ENCODE assay signal across 21 cellular contexts in the genomic region with DNA sequence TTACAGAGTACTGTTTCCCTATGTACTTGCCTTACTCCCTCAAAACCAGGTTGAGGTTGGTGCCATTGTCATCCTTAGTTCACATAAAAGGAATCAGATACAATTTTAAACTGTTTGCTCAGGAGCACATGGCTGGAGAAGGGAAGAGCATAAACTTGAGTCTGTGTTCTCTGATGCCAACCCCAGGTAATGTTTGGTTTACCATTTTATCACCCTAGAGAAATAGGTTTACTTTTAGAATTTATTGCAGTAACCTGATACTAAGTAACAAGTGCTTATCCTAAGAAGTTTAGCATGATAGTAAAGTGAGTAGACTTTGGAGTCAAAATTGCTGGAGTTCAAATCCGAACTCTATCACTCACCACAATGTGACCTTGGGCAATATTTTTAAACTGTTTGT.
"Had no signal": no experiment of that assay in that cellular context is flagged by ENCODE, and none has a peak within 500 bp of the region (broad histone marks: within the 10 kb centered on the region; RNA-seq: fewer than 3 reads in every experiment).

No MANE protein-coding gene starts in this region.

- H3K27me3 ChIP-seq: adrenal gland, right lobe of liver, tibial nerve, vagina had no signal

- H3K4me3 ChIP-seq: adrenal gland, right lobe of liver, smooth muscle cell, tibial nerve, vagina had no signal

- H3K9me3 ChIP-seq: adrenal gland, right lobe of liver, tibial nerve, vagina had no signal

- H3K36me3 ChIP-seq: adrenal gland, right lobe of liver, tibial nerve, vagina, WERI-Rb-1 had no signal

- ATAC-seq: activated CD8-positive, alpha-beta memory T cell treated with anti-CD3 and anti-CD28 coated beads, Interleukin-2, amount 10 ng/mL, durations not matched to agents 7 days and 5 days; effector memory CD8-positive, alpha-beta T cell; right lobe of liver had no signal

- H3K4me1 ChIP-seq: adrenal gland, right lobe of liver, vagina had no signal

- DNase-seq: activated CD4-positive, alpha-beta T cell treated with anti-CD3 and anti-CD28 coated beads, Interleukin-2, amount 50 U/mL, for 48 hours; activated CD8-positive, alpha-beta memory T cell treated with anti-CD3 and anti-CD28 coated beads, Interleukin-2, amount 10 ng/mL, durations not matched to agents 7 days and 5 days; activated effector memory CD4-positive, alpha-beta T cell treated with Interleukin-2 at 50 U/mL for 16 hours; activated T-cell treated with anti-CD3 and anti-CD28 coated beads, Interleukin-2, amount 50 U/mL, for 1 hour; adrenal gland; dermis blood vessel endothelial cell; effector memory CD8-positive, alpha-beta T cell; foreskin melanocyte; immature natural killer cell; nephron progenitor cell; occipital lobe; right lobe of liver; stimulated activated CD4-positive, alpha-beta T cell treated with anti-CD3 and anti-CD28 coated beads, Interleukin-4, amount 100 ng/mL, for 4 hours; stimulated activated CD8-positive, alpha-beta memory T cell treated with anti-CD3 and anti-CD28 coated beads, Interleukin-4, amount 100 ng/mL, for 48 hours; stimulated activated naive CD4-positive, alpha-beta T cell treated with Interleukin-2 at 50 U/mL for 16 hours; substantia nigra; WERI-Rb-1 had no signal

- H3K4me2 ChIP-seq: smooth muscle cell had no signal

- H3K27ac ChIP-seq: adrenal gland, epithelial cell of prostate, right lobe of liver, tibial nerve, vagina, WERI-Rb-1 had no signal
